ENCODE assay signal across 23 cellular contexts in the genomic region with DNA sequence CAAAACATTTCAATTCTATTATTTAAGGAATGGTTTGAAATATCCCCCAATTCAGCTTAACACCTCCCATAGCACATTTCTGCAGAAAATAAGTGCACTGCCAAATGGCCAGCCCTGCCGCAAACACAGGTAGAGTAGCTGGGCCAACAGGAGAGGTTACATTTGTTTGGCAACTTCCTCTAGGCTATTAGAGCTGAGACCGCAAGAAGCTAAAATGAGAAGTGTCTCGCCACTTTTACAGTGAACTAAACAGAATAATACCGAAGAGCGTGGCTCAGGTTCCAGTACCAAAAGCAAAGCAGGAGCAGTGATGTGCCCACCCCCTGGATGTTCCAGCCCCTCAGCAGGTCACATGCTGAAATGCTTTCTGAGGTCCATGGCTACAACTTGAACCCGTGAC.
"Had no signal": no experiment of that assay in that cellular context is flagged by ENCODE, and none has a peak within 500 bp of the region (broad histone marks: within the 10 kb centered on the region; RNA-seq: fewer than 3 reads in every experiment).

No MANE protein-coding gene starts in this region.

- DNase-seq: activated B cell treated with CpG ODN at 0.5 μM for 24 hours; activated CD4-positive, alpha-beta T cell treated with anti-CD3 and anti-CD28 coated beads for 1 hour; activated CD4-positive, alpha-beta T cell treated with anti-CD3 and anti-CD28 coated beads, Interleukin-2, amount 10 ng/mL, durations not matched to agents 24 days and 14 days; activated CD4-positive, alpha-beta T cell treated with anti-CD3 and anti-CD28 coated beads, Interleukin-2, amount 50 U/mL, for 48 hours; activated CD8-positive, alpha-beta memory T cell treated with anti-CD3 and anti-CD28 coated beads, Interleukin-2, amount 10 ng/mL, durations not matched to agents 7 days and 5 days; activated effector memory CD4-positive, alpha-beta T cell treated with Interleukin-2 at 50 U/mL for 16 hours; activated naive CD4-positive, alpha-beta T cell; activated T-cell treated with anti-CD3 and anti-CD28 coated beads, Interleukin-2, amount 50 U/mL, for 24 hours; aorta; caudate nucleus; KBM-7; NCI-H1048; NCI-H146; NCI-H187 treated with DMSO at 0.1 percent for 48 hours; NCI-H2171; NCI-H2227 treated with DMSO at 0.1 percent for 48 hours; NCI-H526; NCI-H774; NK-92 treated with Interleukin-12 subunit alpha and Interleukin-12 subunit beta, amount 100 ng/mL, for 24 hours; SHP77 treated with DMSO at 0.1 percent for 48 hours; T-helper 9 cell had no signal

- H3K9me3 ChIP-seq: breast epithelium had no signal

- H3K36me3 ChIP-seq: breast epithelium had no signal

- H3K27me3 ChIP-seq: breast epithelium had no signal

- H3K4me3 ChIP-seq: breast epithelium, coronary artery had no signal

- ATAC-seq: activated CD8-positive, alpha-beta memory T cell treated with anti-CD3 and anti-CD28 coated beads, Interleukin-2, amount 10 ng/mL, durations not matched to agents 7 days and 5 days had no signal

- H3K27ac ChIP-seq: breast epithelium, coronary artery had no signal

- H3K4me1 ChIP-seq: breast epithelium had no signal
